20 cellular contexts compared by ENCODE assay signal in the genomic region with DNA sequence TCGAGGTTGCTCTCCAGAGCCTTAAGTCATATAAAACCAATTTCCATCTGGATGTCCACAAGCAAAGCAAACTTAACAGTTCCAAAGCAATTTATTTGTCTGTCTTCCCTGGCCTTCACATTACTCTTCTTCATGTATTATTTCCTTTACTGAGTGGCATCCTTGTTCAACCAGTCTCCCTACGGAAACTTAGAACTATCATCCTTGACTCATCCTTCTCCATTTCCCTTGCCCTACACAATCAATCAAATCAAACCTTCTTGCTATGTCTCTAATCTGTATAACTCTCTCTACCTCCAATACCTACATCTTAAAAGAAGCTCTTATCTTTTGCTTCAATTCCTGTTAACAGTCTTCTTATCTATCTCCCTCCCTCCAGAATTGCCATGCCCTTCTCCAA. TPM values are rescaled to one million over a fixed set of nuclear protein-coding genes. Genes with fewer than 3 reads are reported as not detected.
DNase-seq lines count a peak whose midpoint lies in the region; ATAC-seq and TF ChIP-seq lines count a peak whose summit lies in the region.
"Had no signal": no experiment of that assay in that cellular context is flagged by ENCODE, and none has a peak within 500 bp of the region (broad histone marks: within the 10 kb centered on the region; RNA-seq: fewer than 3 reads in every experiment).

No MANE protein-coding gene starts in this region.

- no peak for DNase-seq in T-helper 17 cell
- DNase-seq in fibroblast of lung (ENCODE audit: low read depth in 2 of 2) = no peak
- no peak for DNase-seq in RPMI8226
- DNase-seq: activated CD4-positive, alpha-beta memory T cell treated with anti-CD3 and anti-CD28 coated beads for 36 hours; activated naive CD8-positive, alpha-beta T cell treated with anti-CD3 and anti-CD28 coated beads for 36 hours; activated T-cell treated with anti-CD3 and anti-CD28 coated beads, Interleukin-2, amount 50 U/mL, for 4 hours; C1 segment of cervical spinal cord; DMS153; endodermal cell; mesendoderm; MG63; NCI-H2029 treated with DMSO at 0.1 percent for 48 hours; NCI-H510A; SW 1271 had no signal

- POLR2A ChIA-PET in HEK293 (lab: Yijun Ruan, JAX) = interaction anchor here (1.4 kb wide), 1 partner anchor 24 kb away, joined by 6 read pairs; no protein-coding TSS in a partner anchor

- ATAC-seq in T-helper 17 cell (no peak), HG03108 (IDR thresholded peaks at IDR 0.05; ENCODE audit: unreplicated experiment) (no peak), GM21576 (IDR thresholded peaks at IDR 0.05; ENCODE audit: unreplicated experiment) (no peak)
- ATAC-seq: activated T-cell treated with anti-CD3 and anti-CD28 coated beads, Interleukin-2, amount 50 U/mL, for 4 hours had no signal

- no peak overlapping the region for H3K4me3 ChIP-seq in HEK293 (ENCODE audit: low read depth, low read length)
- H3K4me3 ChIP-seq in fibroblast of lung (replicated peaks in 1 of 4; ENCODE audit: control extremely low read depth in 1 of 4, insufficient read depth in 1 of 4, low read depth in 3 of 4, low read length in 4 of 4) = no peak overlapping the region
- no peak overlapping the region for H3K4me3 ChIP-seq in skeletal muscle tissue (ENCODE audit: low read length in 3 of 3)
- H3K4me3 ChIP-seq: HAP-1, MG63 had no signal

- no peaks in the 10 kb centered on the region for H3K27me3 ChIP-seq in fibroblast of lung (ENCODE audit: control insufficient read depth, insufficient read depth, low read length)
- H3K27me3 ChIP-seq in skeletal muscle tissue (ENCODE audit: control insufficient read depth in 3 of 3, insufficient read depth in 3 of 3, low read length in 3 of 3) = no peaks in the 10 kb centered on the region
- H3K27me3 ChIP-seq: MG63, neutrophil had no signal

- H3K36me3 ChIP-seq in HEK293 (ENCODE audit: control insufficient read depth in 2 of 2, insufficient read depth in 1 of 2, low read length in 2 of 2) (no peaks in the 10 kb centered on the region), fibroblast of lung (ENCODE audit: control insufficient read depth, insufficient read depth, low read length) (no peaks in the 10 kb centered on the region), skeletal muscle tissue (ENCODE audit: control insufficient read depth in 3 of 3, insufficient read depth in 3 of 3, low read length in 3 of 3) (no peaks in the 10 kb centered on the region)
- H3K36me3 ChIP-seq: HAP-1 had no signal

- H3K4me2 ChIP-seq in fibroblast of lung (ENCODE audit: extremely low read depth, insufficient read depth, low read length) = no peak overlapping the region

- CTCF ChIA-PET in HEK293 (lab: Yijun Ruan, JAX) = interaction anchor here (0.5 kb wide), 1 partner anchor 40 kb away, joined by 3 read pairs; no protein-coding TSS in a partner anchor

- peak overlapping the region; percentile 51 for H3K27ac Mint-ChIP-seq in T-helper 17 cell
- H3K27ac Mint-ChIP-seq: activated CD4-positive, alpha-beta memory T cell treated with anti-CD3 and anti-CD28 coated beads for 36 hours had no signal

- H4K20me1 ChIP-seq in fibroblast of lung (ENCODE audit: control insufficient read depth, extremely low read depth, insufficient read depth, low read length) = peaks cover 1% of the 10 kb centered on the region

- H3K4me1 Mint-ChIP-seq in T-helper 17 cell = peaks cover 56% of the 10 kb centered on the region

- TF ChIP-seq CTCF in HEK293 (tag by site-specific recombination; IDR thresholded peaks at IDR 0.05) (no peak), fibroblast of lung (conservative IDR thresholded peaks at IDR 0.05 in 1 of 2, IDR thresholded peaks at IDR 0.05 in 1 of 2; ENCODE audit: low read depth in 1 of 2, low read length in 2 of 2) (no peak)

- H3K9ac ChIP-seq in fibroblast of lung (ENCODE audit: insufficient read depth, low read length) = no peak overlapping the region
- no peak overlapping the region for H3K9ac ChIP-seq in skeletal muscle tissue (ENCODE audit: low read depth in 1 of 3, low read length in 3 of 3)

- H3K4me3 Mint-ChIP-seq in T-helper 17 cell = no peak overlapping the region
- H3K4me3 Mint-ChIP-seq: activated CD4-positive, alpha-beta memory T cell treated with anti-CD3 and anti-CD28 coated beads for 36 hours; activated naive CD8-positive, alpha-beta T cell treated with anti-CD3 and anti-CD28 coated beads for 36 hours; activated T-cell treated with anti-CD3 and anti-CD28 coated beads, Interleukin-2, amount 50 U/mL, for 4 hours; endodermal cell had no signal

- H3K79me2 ChIP-seq in fibroblast of lung (ENCODE audit: control insufficient read depth, insufficient read depth, low read length) = peaks cover 38% of the 10 kb centered on the region

- H3K4me1 ChIP-seq in HEK293 (ENCODE audit: control insufficient read depth, insufficient read depth, low read length) (peaks cover 11% of the 10 kb centered on the region), fibroblast of lung (ENCODE audit: control insufficient read depth, extremely low read depth, insufficient read depth, low read length) (peaks cover 3% of the 10 kb centered on the region), skeletal muscle tissue (ENCODE audit: control insufficient read depth in 3 of 3, insufficient read depth in 3 of 3, low read length in 3 of 3) (peaks cover 26 to 46% (median 35%) of the 10 kb centered on the region in 3 donors)

- H3K27ac ChIP-seq in HEK293 (ENCODE audit: extremely low read depth, low read depth, low read length) (no peak overlapping the region), fibroblast of lung (ENCODE audit: insufficient read depth, low read length) (peak overlapping the region; percentile 86), skeletal muscle tissue (ENCODE audit: low read depth, low read length) (peak overlapping the region; percentile 57)

- H3K9me3 ChIP-seq in HEK293 (ENCODE audit: control insufficient read depth, insufficient read depth, low read depth, low read length) (no peaks in the 10 kb centered on the region), T-helper 17 cell (ENCODE audit: control insufficient read depth, low read length, poor library complexity, severe bottlenecking) (no peaks in the 10 kb centered on the region), fibroblast of lung (ENCODE audit: control insufficient read depth, insufficient read depth, low read depth, low read length) (no peaks in the 10 kb centered on the region), skeletal muscle tissue (ENCODE audit: control insufficient read depth in 3 of 3, low read length in 3 of 3) (no peaks in the 10 kb centered on the region)
- H3K9me3 ChIP-seq: HAP-1, MG63, neutrophil had no signal

- no peak overlapping the region for H2AFZ ChIP-seq in fibroblast of lung (ENCODE audit: low read length)

- H3K36me3 Mint-ChIP-seq in T-helper 17 cell (ENCODE audit: low read depth) = no peaks in the 10 kb centered on the region
- H3K36me3 Mint-ChIP-seq: activated CD4-positive, alpha-beta memory T cell treated with anti-CD3 and anti-CD28 coated beads for 36 hours had no signal

- H3K27me3 Mint-ChIP-seq in T-helper 17 cell = no peaks in the 10 kb centered on the region
- H3K27me3 Mint-ChIP-seq: activated CD4-positive, alpha-beta memory T cell treated with anti-CD3 and anti-CD28 coated beads for 36 hours; activated naive CD8-positive, alpha-beta T cell treated with anti-CD3 and anti-CD28 coated beads for 36 hours had no signal

TF ChIP-seq in HEK293, 187 proteins besides CTCF, POLR2A, EP300 and RAD21:
- TF ChIP-seq SP7 (tag by site-specific recombination; IDR thresholded peaks at IDR 0.05) (no peak), ZFP37 (tag by site-specific recombination; IDR thresholded peaks at IDR 0.05) (0 out of 2 replicates have a peak, but pooled peaks have one; percentile 17)
TF ChIP-seq in HEK293: peak in this region for 1.

RNA-seq across cellular contexts. Expression of a gene that starts 25.4 kb away (rescaled TPM):
- 10 to 100 TPM; 13.5 to 17.2 TPM for total RNA-seq in T-helper 17 cell
- 47.8 and 50.9 TPM in 2 replicates for total RNA-seq in fibroblast of lung
- 28.0 and 49.3 TPM in 2 replicates for polyA plus RNA-seq in fibroblast of lung
- polyA plus RNA-seq in fibroblast of lung (2012) = 17.1 and 31.6 TPM in 2 replicates
- polyA minus RNA-seq in fibroblast of lung (ENCODE audit: low replicate concordance) = 3.0 and 3.9 TPM in 2 replicates
- total RNA-seq in skeletal muscle tissue = 55.3 TPM

RNA-seq across cellular contexts. Expression of a gene that starts 58.5 kb away (rescaled TPM):
- total RNA-seq in T-helper 17 cell (10 to 100 TPM; 23.3 to 31.3 TPM), fibroblast of lung (13.1 and 16.0 TPM in 2 replicates), skeletal muscle tissue (5.7 TPM)
- polyA plus RNA-seq in fibroblast of lung = 7.6 and 9.5 TPM in 2 replicates
- polyA plus RNA-seq in fibroblast of lung (2012) = 5.4 and 6.1 TPM in 2 replicates
- 1.9 and 7.3 TPM in 2 replicates for polyA minus RNA-seq in fibroblast of lung (ENCODE audit: low replicate concordance)

RNA-seq across cellular contexts. Expression of a gene that starts 59.0 kb away (rescaled TPM):
- total RNA-seq in T-helper 17 cell (10 to 100 TPM; 29.8 to 35.9 TPM), fibroblast of lung (14.1 and 17.0 TPM in 2 replicates), skeletal muscle tissue (12.5 TPM)
- polyA plus RNA-seq in fibroblast of lung = 5.8 and 6.1 TPM in 2 replicates
- 5.3 TPM in 2 replicates for polyA plus RNA-seq in fibroblast of lung (2012)
- 6.0 and 10.3 TPM in 2 replicates for polyA minus RNA-seq in fibroblast of lung (ENCODE audit: low replicate concordance)
